In the genomic region with DNA sequence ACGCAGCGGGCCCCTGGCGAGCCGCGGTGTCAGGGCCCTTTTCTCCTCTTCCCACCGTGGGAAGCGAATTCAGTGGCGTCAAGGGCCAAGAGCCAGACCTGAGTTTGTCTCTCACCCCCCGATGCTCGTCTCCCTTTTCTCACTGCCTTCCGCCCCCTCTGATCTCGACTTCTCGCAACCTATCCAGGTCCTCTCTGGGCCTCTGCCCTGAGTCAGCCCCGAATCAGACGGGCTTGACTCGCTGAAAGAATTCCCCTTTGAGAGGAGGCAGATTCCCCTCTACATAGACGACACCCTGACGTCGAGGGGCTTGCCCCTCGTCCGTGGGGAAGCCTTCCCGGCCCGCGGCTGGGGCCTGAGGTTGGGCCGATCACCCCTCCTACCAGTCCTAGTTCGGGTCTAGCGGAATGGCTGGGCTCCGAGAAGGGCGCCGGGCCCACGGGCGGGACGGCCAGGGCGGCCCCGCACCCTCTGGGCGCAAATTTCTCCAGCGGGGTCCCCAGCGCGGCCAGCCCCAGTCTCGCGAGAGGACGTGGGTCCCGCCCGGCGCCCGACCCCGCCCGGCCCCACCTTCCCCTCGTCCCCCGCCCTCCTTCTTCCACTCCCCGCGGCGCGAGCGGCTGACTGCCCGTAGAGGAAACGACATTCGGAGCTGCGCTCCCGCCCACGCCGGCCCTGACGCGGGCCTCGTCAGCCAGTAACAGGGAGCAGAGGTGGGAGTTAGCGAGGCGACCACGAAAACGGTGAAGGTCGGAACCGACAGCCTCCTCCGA, we compare ENCODE assay signal across 8 cellular contexts.
DNase-seq lines count a peak whose midpoint lies in the region; ATAC-seq lines count a peak whose summit lies in the region.

A gene with protein sequence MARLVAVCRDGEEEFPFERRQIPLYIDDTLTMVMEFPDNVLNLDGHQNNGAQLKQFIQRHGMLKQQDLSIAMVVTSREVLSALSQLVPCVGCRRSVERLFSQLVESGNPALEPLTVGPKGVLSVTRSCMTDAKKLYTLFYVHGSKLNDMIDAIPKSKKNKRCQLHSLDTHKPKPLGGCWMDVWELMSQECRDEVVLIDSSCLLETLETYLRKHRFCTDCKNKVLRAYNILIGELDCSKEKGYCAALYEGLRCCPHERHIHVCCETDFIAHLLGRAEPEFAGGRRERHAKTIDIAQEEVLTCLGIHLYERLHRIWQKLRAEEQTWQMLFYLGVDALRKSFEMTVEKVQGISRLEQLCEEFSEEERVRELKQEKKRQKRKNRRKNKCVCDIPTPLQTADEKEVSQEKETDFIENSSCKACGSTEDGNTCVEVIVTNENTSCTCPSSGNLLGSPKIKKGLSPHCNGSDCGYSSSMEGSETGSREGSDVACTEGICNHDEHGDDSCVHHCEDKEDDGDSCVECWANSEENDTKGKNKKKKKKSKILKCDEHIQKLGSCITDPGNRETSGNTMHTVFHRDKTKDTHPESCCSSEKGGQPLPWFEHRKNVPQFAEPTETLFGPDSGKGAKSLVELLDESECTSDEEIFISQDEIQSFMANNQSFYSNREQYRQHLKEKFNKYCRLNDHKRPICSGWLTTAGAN (plus strand): TSS at position 600 of the 773 bp plus-strand sequence. CDS start 806 bp downstream, outside the sequence.

- H3K27ac ChIP-seq in effector memory CD4-positive, alpha-beta T cell (ENCODE audit: insufficient read depth, low read length, poor library complexity, severe bottlenecking) = peak within 1 kb of the TSS; percentile 98

- peak within 1 kb of the TSS; percentile 91 for H3K4me3 ChIP-seq in effector memory CD4-positive, alpha-beta T cell (ENCODE audit: insufficient read depth, low read depth, low read length, poor library complexity, severe bottlenecking)

- peaks cover 16% of the 10 kb centered on the region for H3K4me1 Mint-ChIP-seq in memory B cell

- no peaks in the 10 kb centered on the region for H3K27me3 ChIP-seq in effector memory CD4-positive, alpha-beta T cell (replicated peaks; ENCODE audit: control insufficient read depth, insufficient read depth, low read length, poor library complexity, severe bottlenecking)

- H3K36me3 ChIP-seq in effector memory CD4-positive, alpha-beta T cell (ENCODE audit: control insufficient read depth, insufficient read depth, low read length) = no peaks in the 10 kb centered on the region

- DNase-seq in CMK (ENCODE audit: low read depth) (peak; percentile 70), HUDEP-2 (lab: John Stamatoyannopoulos, UW; ENCODE audit: unreplicated experiment in 76 of 76) (peak in 74 of 76 experiments; percentile 32 to 92 (median 80)), NOMO-1 treated with DMSO at 0.1 percent for 48 hours (lab: John Stamatoyannopoulos, UW; ENCODE audit: unreplicated experiment) (peak; percentile 86), memory B cell (ENCODE audit: low spot score in 2 of 2) (peak; percentile 90)
- DNase-seq in activated CD8-positive, alpha-beta memory T cell treated with anti-CD3 and anti-CD28 coated beads for 4 hours (ENCODE audit: low read depth in 2 of 2) = peak; percentile 76
- peak; percentile 77 to 91 (median 88) for DNase-seq in effector memory CD4-positive, alpha-beta T cell
- peak; percentile 85 to 94 (median 93) for DNase-seq in stimulated activated CD4-positive, alpha-beta T cell treated with anti-CD3 and anti-CD28 coated beads, TNF-alpha, amount 100 ng/mL, for 48 hours (ENCODE audit: low read depth in 3 of 3)

- H3K27ac Mint-ChIP-seq in memory B cell = peak within 1 kb of the TSS; percentile 100

- H3K4me3 Mint-ChIP-seq in memory B cell = peak within 1 kb of the TSS; percentile 94

- peaks cover 22% of the 10 kb centered on the region for H3K4me1 ChIP-seq in effector memory CD4-positive, alpha-beta T cell (ENCODE audit: control insufficient read depth, insufficient read depth, low read length, poor library complexity, severe bottlenecking)

- no peaks in the 10 kb centered on the region for H3K27me3 Mint-ChIP-seq in memory B cell

- peak; percentile 41 for ATAC-seq in GM21367 (IDR thresholded peaks at IDR 0.05; ENCODE audit: unreplicated experiment)
- ATAC-seq in memory B cell (ENCODE audit: low read depth) = peak; percentile 59

- H3K36me3 Mint-ChIP-seq in memory B cell = peaks cover 3% of the 10 kb centered on the region

- no peaks in the 10 kb centered on the region for H3K9me3 ChIP-seq in effector memory CD4-positive, alpha-beta T cell (ENCODE audit: control insufficient read depth, low read length)

- no peaks in the 10 kb centered on the region for H3K9me3 Mint-ChIP-seq in memory B cell

Comparison
In these comparisons a context has a peak if more than half of its experiments do, and no peak if none do; other contexts are left out.
1. Peak in every context shown above with its lines: DNase-seq, ATAC-seq, H3K4me3 ChIP-seq and H3K27ac ChIP-seq.